ENCODE assay signal across 17 cellular contexts in the genomic region with DNA sequence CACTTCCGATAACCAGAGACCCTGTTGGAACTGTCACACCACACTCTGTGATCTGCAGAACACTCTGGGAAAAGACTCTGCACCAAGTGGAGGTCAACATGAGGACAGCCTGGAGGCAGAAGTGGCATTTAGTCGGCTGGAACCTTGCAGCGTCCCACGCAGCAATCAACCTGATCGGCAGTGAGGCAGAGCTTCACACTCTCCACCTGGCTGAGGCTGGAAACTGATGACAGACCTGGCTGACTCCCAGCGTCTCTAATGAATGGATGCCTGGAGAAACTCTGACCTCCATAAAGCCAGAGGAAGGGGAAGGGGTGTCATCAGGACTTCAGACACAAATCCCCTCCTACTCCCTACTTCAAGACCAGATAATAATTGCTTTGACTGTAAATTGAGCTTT. TPM values are rescaled to one million over a fixed set of nuclear protein-coding genes. Genes with fewer than 3 reads are reported as not detected.
DNase-seq lines count a peak whose midpoint lies in the region; ATAC-seq and TF ChIP-seq lines count a peak whose summit lies in the region.
"Had no signal": no experiment of that assay in that cellular context is flagged by ENCODE, and none has a peak within 500 bp of the region (broad histone marks: within the 10 kb centered on the region; RNA-seq: fewer than 3 reads in every experiment).

No MANE protein-coding gene starts in this region.

- peaks cover 0 to 3% of the 10 kb centered on the region in 2 donors for H3K4me1 Mint-ChIP-seq in natural killer cell treated with Interleukin-12 subunit alpha and Interleukin-12 subunit beta and Interleukin-15 and Interleukin-18, amount 100 ng/mL, for 72 hours (ENCODE audit: low read depth in 2 of 2)
- H3K4me1 Mint-ChIP-seq in natural killer cell (peaks cover 0 to 5% of the 10 kb centered on the region in 2 donors), neural progenitor cell (peaks cover 22% of the 10 kb centered on the region), CD14-positive monocyte (no peaks in the 10 kb centered on the region)
- peaks cover 33% of the 10 kb centered on the region for H3K4me1 Mint-ChIP-seq in activated naive CD8-positive, alpha-beta T cell treated with anti-CD3 and anti-CD28 coated beads, Interleukin-2, amount 50 U/mL, for 24 hours

- no peaks in the 10 kb centered on the region for H3K9me3 Mint-ChIP-seq in natural killer cell treated with Interleukin-12 subunit alpha and Interleukin-12 subunit beta and Interleukin-15 and Interleukin-18, amount 100 ng/mL, for 72 hours
- H3K9me3 Mint-ChIP-seq in natural killer cell (no peaks in the 10 kb centered on the region), neural progenitor cell (no peaks in the 10 kb centered on the region), CD14-positive monocyte (no peaks in the 10 kb centered on the region)
- no peaks in the 10 kb centered on the region for H3K9me3 Mint-ChIP-seq in activated naive CD8-positive, alpha-beta T cell treated with anti-CD3 and anti-CD28 coated beads, Interleukin-2, amount 50 U/mL, for 24 hours
- H3K9me3 Mint-ChIP-seq: CD8-positive, alpha-beta memory T cell; HFFc6 had no signal

- no peaks in the 10 kb centered on the region for H3K79me2 ChIP-seq in neural progenitor cell (ENCODE audit: low read depth)

- no peak overlapping the region for H3K4me3 Mint-ChIP-seq in natural killer cell treated with Interleukin-12 subunit alpha and Interleukin-12 subunit beta and Interleukin-15 and Interleukin-18, amount 100 ng/mL, for 72 hours
- H3K4me3 Mint-ChIP-seq in natural killer cell (no peak overlapping the region), neural progenitor cell (no peak overlapping the region), CD14-positive monocyte (no peak overlapping the region)
- no peak overlapping the region for H3K4me3 Mint-ChIP-seq in activated naive CD8-positive, alpha-beta T cell treated with anti-CD3 and anti-CD28 coated beads, Interleukin-2, amount 50 U/mL, for 24 hours
- H3K4me3 Mint-ChIP-seq: CD8-positive, alpha-beta memory T cell; HFFc6 had no signal

- peaks cover 27% of the 10 kb centered on the region for H3F3A ChIP-seq in neural progenitor cell (ENCODE audit: low read depth)

- H2AFZ ChIP-seq in neural progenitor cell (replicated peaks): no peak overlapping the region
- H2AFZ ChIP-seq: GM23248 had no signal

- intact Hi-C loops in natural killer cell (cut with micrococcal nuclease) (no loop called here), upper lobe of right lung (cut with DNase I) (no loop called here), CD14-positive monocyte (cut with micrococcal nuclease) (no loop called here)

- H3K36me3 Mint-ChIP-seq in natural killer cell treated with Interleukin-12 subunit alpha and Interleukin-12 subunit beta and Interleukin-15 and Interleukin-18, amount 100 ng/mL, for 72 hours: peaks cover 11% of the 10 kb centered on the region
- H3K36me3 Mint-ChIP-seq in natural killer cell (peaks cover 16% of the 10 kb centered on the region), neural progenitor cell (peaks cover 22% of the 10 kb centered on the region), CD14-positive monocyte (peaks cover 70 to 71% of the 10 kb centered on the region in 2 donors)
- H3K36me3 Mint-ChIP-seq in activated naive CD8-positive, alpha-beta T cell treated with anti-CD3 and anti-CD28 coated beads, Interleukin-2, amount 50 U/mL, for 24 hours (ENCODE audit: low read depth): peaks cover 15% of the 10 kb centered on the region

- no peak for ATAC-seq in natural killer cell treated with Interleukin-12 subunit alpha and Interleukin-12 subunit beta and Interleukin-15 and Interleukin-18, amount 100 ng/mL, for 72 hours
- ATAC-seq in natural killer cell (no peak), upper lobe of right lung (no peak)
- no peak for ATAC-seq in activated naive CD8-positive, alpha-beta T cell treated with anti-CD3 and anti-CD28 coated beads, Interleukin-2, amount 50 U/mL, for 24 hours
- ATAC-seq: A549, HCT116 had no signal

- no peak for TF ChIP-seq CTCF in natural killer cell (IDR thresholded peaks at IDR 0.05)
- no peak for TF ChIP-seq CTCF in neural progenitor cell (IDR thresholded peaks at IDR 0.05)
- TF ChIP-seq CTCF in upper lobe of right lung (IDR thresholded peaks at IDR 0.05): no peak
- TF ChIP-seq CTCF in CD14-positive monocyte (IDR thresholded peaks at IDR 0.05): no peak

- no peak overlapping the region for H3K9ac ChIP-seq in neural progenitor cell
- H3K9ac ChIP-seq: BLaER1, GM23248 had no signal

- no peak overlapping the region for H3K4me3 ChIP-seq in ectodermal cell (ENCODE audit: insufficient read depth, low read depth, low read length)
- H3K4me3 ChIP-seq in neural progenitor cell: no peak overlapping the region
- H3K4me3 ChIP-seq in upper lobe of right lung: no peak overlapping the region
- H3K4me3 ChIP-seq: A549, BLaER1, GM23248 had no signal

- H3K27ac ChIP-seq in ectodermal cell (ENCODE audit: insufficient read depth, low read depth, low read length, poor library complexity, severe bottlenecking) (peak overlapping the region; percentile 51), neural progenitor cell (no peak overlapping the region), upper lobe of right lung (no peak overlapping the region)
- H3K27ac ChIP-seq: 22Rv1, A549, BLaER1, GM23248 had no signal

- DNase-seq in natural killer cell treated with Interleukin-12 subunit alpha and Interleukin-12 subunit beta and Interleukin-15 and Interleukin-18, amount 100 ng/mL, for 72 hours (ENCODE audit: low spot score): peak; percentile 10
- DNase-seq in natural killer cell: no peak
- no peak for DNase-seq in neural progenitor cell (ENCODE audit: low spot score)
- DNase-seq in upper lobe of right lung: peak; percentile 18
- no peak for DNase-seq in CD14-positive monocyte (ENCODE audit: low spot score)
- no peak for DNase-seq in activated CD8-positive, alpha-beta memory T cell treated with anti-CD3 and anti-CD28 coated beads for 24 hours
- DNase-seq in activated naive CD8-positive, alpha-beta T cell treated with anti-CD3 and anti-CD28 coated beads, Interleukin-2, amount 50 U/mL, for 24 hours: no peak
- DNase-seq: Caco-2; CD8-positive, alpha-beta memory T cell; GDM1; GM23248; HFFc6 had no signal

- WGBS in ectodermal cell, 2 experiments: 95 to 96% methylated on average over 6 of the region's 6 CpGs

- H3K36me3 ChIP-seq in ectodermal cell (ENCODE audit: control insufficient read depth, insufficient read depth, low read length) (no peaks in the 10 kb centered on the region), neural progenitor cell (no peaks in the 10 kb centered on the region), upper lobe of right lung (peaks cover 76% of the 10 kb centered on the region)

- no peak overlapping the region for H3K27ac Mint-ChIP-seq in natural killer cell treated with Interleukin-12 subunit alpha and Interleukin-12 subunit beta and Interleukin-15 and Interleukin-18, amount 100 ng/mL, for 72 hours
- H3K27ac Mint-ChIP-seq in natural killer cell (no peak overlapping the region), neural progenitor cell (no peak overlapping the region), CD14-positive monocyte (no peak overlapping the region)
- no peak overlapping the region for H3K27ac Mint-ChIP-seq in activated naive CD8-positive, alpha-beta T cell treated with anti-CD3 and anti-CD28 coated beads, Interleukin-2, amount 50 U/mL, for 24 hours
- H3K27ac Mint-ChIP-seq: CD8-positive, alpha-beta memory T cell; HFFc6 had no signal

- no peaks in the 10 kb centered on the region for H3K27me3 ChIP-seq in ectodermal cell (ENCODE audit: control insufficient read depth, insufficient read depth, low read length, poor library complexity, severe bottlenecking)
- H3K27me3 ChIP-seq in neural progenitor cell: no peaks in the 10 kb centered on the region
- H3K27me3 ChIP-seq in upper lobe of right lung: no peaks in the 10 kb centered on the region
- H3K27me3 ChIP-seq: BLaER1 had no signal

- peaks cover 14% of the 10 kb centered on the region for H4K20me1 ChIP-seq in neural progenitor cell (ENCODE audit: low read depth)
- H4K20me1 ChIP-seq: BLaER1 had no signal

- no peaks in the 10 kb centered on the region for H3K27me3 Mint-ChIP-seq in natural killer cell treated with Interleukin-12 subunit alpha and Interleukin-12 subunit beta and Interleukin-15 and Interleukin-18, amount 100 ng/mL, for 72 hours
- H3K27me3 Mint-ChIP-seq in natural killer cell (ENCODE audit: low read depth in 2 of 2) (no peaks in the 10 kb centered on the region), neural progenitor cell (ENCODE audit: insufficient read depth, low read depth) (no peaks in the 10 kb centered on the region), CD14-positive monocyte (ENCODE audit: low read depth in 3 of 3) (no peaks in the 10 kb centered on the region)
- H3K27me3 Mint-ChIP-seq in activated naive CD8-positive, alpha-beta T cell treated with anti-CD3 and anti-CD28 coated beads, Interleukin-2, amount 50 U/mL, for 24 hours: no peaks in the 10 kb centered on the region
- H3K27me3 Mint-ChIP-seq: CD8-positive, alpha-beta memory T cell had no signal

- peaks cover 27% of the 10 kb centered on the region for H3K4me1 ChIP-seq in ectodermal cell (ENCODE audit: control insufficient read depth, insufficient read depth, low read length)
- H3K4me1 ChIP-seq in neural progenitor cell: peaks cover 25% of the 10 kb centered on the region
- no peaks in the 10 kb centered on the region for H3K4me1 ChIP-seq in upper lobe of right lung
- H3K4me1 ChIP-seq: BLaER1 had no signal

- H3K4me2 ChIP-seq in neural progenitor cell: peak overlapping the region; percentile 83
- H3K4me2 ChIP-seq: A549, BLaER1 had no signal

- no peaks in the 10 kb centered on the region for H3K9me3 ChIP-seq in ectodermal cell (ENCODE audit: control insufficient read depth, low read length)
- H3K9me3 ChIP-seq in neural progenitor cell (ENCODE audit: low read depth): no peaks in the 10 kb centered on the region
- no peaks in the 10 kb centered on the region for H3K9me3 ChIP-seq in upper lobe of right lung
- H3K9me3 ChIP-seq: A549, BLaER1, Caco-2 had no signal

RNA-seq across cellular contexts. Expression of a gene that starts 25.1 kb away (rescaled TPM):
- under 1 TPM; 0.75 to 0.81 TPM for total RNA-seq in natural killer cell treated with Interleukin-12 subunit alpha and Interleukin-12 subunit beta and Interleukin-15 and Interleukin-18, amount 100 ng/mL, for 72 hours
- total RNA-seq in natural killer cell: 1 to 10 TPM; 2.2 to 6.5 (median 3.7) TPM
- polyA plus RNA-seq in ectodermal cell (2013, experiment 1 of 4): 1.6 TPM
- 3.8 TPM for polyA plus RNA-seq in ectodermal cell (2013, experiment 2 of 4)
- 1.2 TPM for polyA plus RNA-seq in ectodermal cell (2013, experiment 3 of 4)
- 1.7 TPM for polyA plus RNA-seq in ectodermal cell (2013, experiment 4 of 4)
- 0.31 TPM in 1 of 2 replicates, not detected in the other for total RNA-seq in neural progenitor cell (ENCODE audit: low replicate concordance)
- 0.35 TPM for total RNA-seq in upper lobe of right lung
- under 1 TPM in 1 of 2 donors, not detected in 1; 0.15 TPM for polyA plus RNA-seq in CD14-positive monocyte
- total RNA-seq: CD8-positive, alpha-beta memory T cell; GM23248; HFFc6 had no signal
- polyA plus RNA-seq: GM23248 had no signal

RNA-seq across cellular contexts. Expression of a gene that starts 35.2 kb away (rescaled TPM):
- total RNA-seq in natural killer cell treated with Interleukin-12 subunit alpha and Interleukin-12 subunit beta and Interleukin-15 and Interleukin-18, amount 100 ng/mL, for 72 hours: 1 to 10 TPM; 1.4 to 4.0 TPM
- total RNA-seq in natural killer cell (10 to 100 TPM in 1 of 3 donors, 1 to 10 TPM in 2; 4.5 to 10.6 (median 6.3) TPM), neural progenitor cell (ENCODE audit: low replicate concordance) (600 and 1,035 TPM in 2 replicates), upper lobe of right lung (24.7 TPM)
- 1,267 TPM for polyA plus RNA-seq in ectodermal cell (2013, experiment 1 of 4)
- 1,149 TPM for polyA plus RNA-seq in ectodermal cell (2013, experiment 2 of 4)
- 1,440 TPM for polyA plus RNA-seq in ectodermal cell (2013, experiment 3 of 4)
- polyA plus RNA-seq in ectodermal cell (2013, experiment 4 of 4): 1,571 TPM
- polyA plus RNA-seq in CD14-positive monocyte: not detected

Comparison
In these comparisons a context has a peak if more than half of its experiments do, and no peak if none do; other contexts are left out.
1. DNase-seq: peak in natural killer cell treated with Interleukin-12 subunit alpha and Interleukin-12 subunit beta and Interleukin-15 and Interleukin-18, amount 100 ng/mL, for 72 hours (single experiment) and upper lobe of right lung (single experiment); none in natural killer cell (single experiment), neural progenitor cell (single experiment), CD14-positive monocyte (single experiment), activated CD8-positive, alpha-beta memory T cell treated with anti-CD3 and anti-CD28 coated beads for 24 hours (single experiment) and activated naive CD8-positive, alpha-beta T cell treated with anti-CD3 and anti-CD28 coated beads, Interleukin-2, amount 50 U/mL, for 24 hours (single experiment).
2. RNA of a gene that starts 35.2 kb away (total RNA-seq): 600 to 1,035 TPM in neural progenitor cell; 24.7 TPM in upper lobe of right lung (single experiment), 4.5 to 10.6 TPM in natural killer cell and 1.4 to 4.0 TPM in natural killer cell treated with Interleukin-12 subunit alpha and Interleukin-12 subunit beta and Interleukin-15 and Interleukin-18, amount 100 ng/mL, for 72 hours; every median in the first group is over 10 times any median in the second.